23 cellular contexts compared by ENCODE assay signal in genomic region chr7:45689797-45690761, GRCh38.
A peak's percentile ranks its signal among the peaks of the same experiment; 100 is the strongest.
DNase-seq lines count a peak whose midpoint lies in the region; ATAC-seq and TF ChIP-seq lines count a peak whose summit lies in the region.
"Had no signal": no experiment of that assay in that cellular context is flagged by ENCODE, and none has a peak within 500 bp of the region (broad histone marks: within the 10 kb centered on the region; RNA-seq: fewer than 3 reads in every experiment).

No MANE protein-coding gene starts in this region.

- H3K4me1 Mint-ChIP-seq in neural crest cell, result peaks cover under 1% of the 10 kb centered on the region
- H3K4me1 Mint-ChIP-seq: activated B cell treated with CpG ODN at 0.5 μM for 24 hours had no signal

- H3K36me3 ChIP-seq in right atrium auricular region, result no peaks in the 10 kb centered on the region
- peaks cover 0 to 3% (median 0%) of the 10 kb centered on the region in 4 donors for H3K36me3 ChIP-seq in esophagus muscularis mucosa
- H3K36me3 ChIP-seq in upper lobe of right lung, result no peaks in the 10 kb centered on the region
- H3K36me3 ChIP-seq: ascending aorta had no signal

- H3K27me3 ChIP-seq in right atrium auricular region (no peaks in the 10 kb centered on the region), esophagus muscularis mucosa (no peaks in the 10 kb centered on the region), upper lobe of right lung (no peaks in the 10 kb centered on the region)
- H3K27me3 ChIP-seq: ascending aorta had no signal

- no peak for TF ChIP-seq POLR2A in esophagus muscularis mucosa (IDR thresholded peaks at IDR 0.05; ENCODE audit: low read depth)

- H3K9me3 Mint-ChIP-seq in neural crest cell, result no peaks in the 10 kb centered on the region

- ATAC-seq in Right ventricle myocardium superior (ENCODE audit: poor library complexity), result no peak
- no peak for ATAC-seq in upper lobe of right lung

- H3K27ac ChIP-seq in right atrium auricular region (no peak overlapping the region), esophagus muscularis mucosa (replicated peaks in 1 of 4) (no peak overlapping the region), upper lobe of right lung (no peak overlapping the region)
- H3K27ac ChIP-seq: ascending aorta, coronary artery had no signal

- no peak overlapping the region for H3K4me3 Mint-ChIP-seq in neural crest cell
- H3K4me3 Mint-ChIP-seq: activated B cell treated with CpG ODN at 0.5 μM for 24 hours had no signal

- H3K27ac Mint-ChIP-seq in neural crest cell (ENCODE audit: unreplicated experiment), result peak overlapping the region; percentile 70
- H3K27ac Mint-ChIP-seq: activated B cell treated with CpG ODN at 0.5 μM for 24 hours had no signal

- H3K36me3 Mint-ChIP-seq in neural crest cell (ENCODE audit: low read depth), result no peaks in the 10 kb centered on the region

- WGBS in esophagus muscularis mucosa, result 80% methylated on average over 12 of the region's 15 CpGs

- H3K9me3 ChIP-seq in right atrium auricular region (no peaks in the 10 kb centered on the region), esophagus muscularis mucosa (no peaks in the 10 kb centered on the region), upper lobe of right lung (no peaks in the 10 kb centered on the region)
- H3K9me3 ChIP-seq: ascending aorta, mucosa of descending colon had no signal

- peak; percentile 30 for DNase-seq in right atrium auricular region (ENCODE audit: low spot score)
- no peak for DNase-seq in Right ventricle myocardium superior
- DNase-seq in esophagus muscularis mucosa (ENCODE audit: extremely low spot score), result peak; percentile 81
- no peak for DNase-seq in neural crest cell (ENCODE audit: low read depth, low spot score)
- DNase-seq in upper lobe of right lung, result peak; percentile 48
- DNase-seq in medulla oblongata (ENCODE audit: extremely low spot score), result no peak
- no peak for DNase-seq in NCI-H1436 (lab: John Stamatoyannopoulos, UW)
- DNase-seq in CD1c-positive myeloid dendritic cell (ENCODE audit: extremely low spot score), result no peak
- DNase-seq: activated B cell treated with CpG ODN at 0.5 μM for 24 hours; activated naive CD4-positive, alpha-beta T cell; erythroblast; glutamatergic neuron; GOT3; Karpas-422; NCI-H1436 treated with DMSO at 0.1 percent for 48 hours; NCI-H2227 treated with DMSO at 0.1 percent for 48 hours; NK-92 treated with Interleukin-12 subunit alpha and Interleukin-12 subunit beta, amount 100 ng/mL, for 24 hours; RPMI8226; stimulated activated naive CD4-positive, alpha-beta T cell treated with Interleukin-2 at 50 U/mL for 16 hours; T-helper 1 cell had no signal

- intact Hi-C loops in Right ventricle myocardium superior (cut with DNase I), result no loop called here
- intact Hi-C loops in esophagus muscularis mucosa (cut with DNase I), result no loop called here
- intact Hi-C loops in upper lobe of right lung (cut with DNase I), result no loop called here

- H3K4me1 ChIP-seq in right atrium auricular region (no peaks in the 10 kb centered on the region), esophagus muscularis mucosa (peaks cover 0 to under 1% (median under 1%) of the 10 kb centered on the region in 4 donors), upper lobe of right lung (no peaks in the 10 kb centered on the region)
- H3K4me1 ChIP-seq: ascending aorta had no signal

- no peak overlapping the region for H3K4me3 ChIP-seq in right atrium auricular region
- no peak overlapping the region for H3K4me3 ChIP-seq in esophagus muscularis mucosa
- no peak overlapping the region for H3K4me3 ChIP-seq in upper lobe of right lung
- H3K4me3 ChIP-seq: ascending aorta, coronary artery, mucosa of descending colon had no signal

- TF ChIP-seq CTCF in right atrium auricular region (IDR thresholded peaks at IDR 0.05) (no peak), esophagus muscularis mucosa (IDR thresholded peaks at IDR 0.05) (no peak), neural crest cell (conservative IDR thresholded peaks at IDR 0.05) (no peak), upper lobe of right lung (IDR thresholded peaks at IDR 0.05) (no peak)

- H3K27me3 Mint-ChIP-seq in neural crest cell (ENCODE audit: low read depth), result no peaks in the 10 kb centered on the region
- H3K27me3 Mint-ChIP-seq: activated B cell treated with CpG ODN at 0.5 μM for 24 hours had no signal

- TF ChIP-seq EP300 in esophagus muscularis mucosa (IDR thresholded peaks at IDR 0.05), result no peak

Comparison
In these comparisons a context has a peak if more than half of its experiments do, and no peak if none do; other contexts are left out.
1. DNase-seq: peak in right atrium auricular region (single experiment), esophagus muscularis mucosa (single experiment) and upper lobe of right lung (single experiment); none in Right ventricle myocardium superior (single experiment), neural crest cell (single experiment), medulla oblongata (single experiment), NCI-H1436 (single experiment) and CD1c-positive myeloid dendritic cell (single experiment).